In the genomic region with DNA sequence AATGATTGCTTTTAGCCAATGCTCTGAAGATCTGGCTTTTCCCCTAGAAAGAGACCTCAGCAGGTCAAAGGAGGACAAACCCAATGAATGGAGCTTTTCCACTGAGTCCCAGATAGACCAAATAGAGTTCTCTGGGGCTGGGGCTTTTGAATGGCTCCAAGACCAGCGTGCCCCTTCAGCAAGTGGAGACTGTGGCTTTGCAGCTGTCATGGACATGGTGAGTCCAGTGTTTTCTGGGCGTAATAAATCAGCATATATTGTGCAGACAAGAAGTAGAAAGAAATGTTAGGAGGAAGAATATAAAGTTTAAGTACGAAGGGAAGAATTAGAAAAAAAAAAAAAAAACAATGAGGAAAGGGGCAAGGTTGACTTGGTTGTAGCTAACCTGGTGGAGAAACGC, we compare ENCODE assay signal across 2 cellular contexts.
A peak's percentile ranks its signal among the peaks of the same experiment; 100 is the strongest.
TF ChIP-seq lines count a peak whose summit lies in the region.

No MANE protein-coding gene starts in this region.

TF ChIP-seq in GM23338, 12 proteins besides CTCF, POLR2A, EP300 and RAD21:
- TF ChIP-seq ZNF114 (CRISPR knock-in tag; IDR thresholded peaks at IDR 0.05) (no peak), CREB1 (CRISPR knock-in tag; IDR thresholded peaks at IDR 0.05; ENCODE audit: low read depth) (no peak), EZH2phosphoT487 (IDR thresholded peaks at IDR 0.05; ENCODE audit: unreplicated experiment) (no peak), JUNB (IDR thresholded peaks at IDR 0.05; ENCODE audit: unreplicated experiment) (no peak), EZH2 (IDR thresholded peaks at IDR 0.05; ENCODE audit: low read depth, unreplicated experiment) (peak; percentile 79)

TF ChIP-seq in SK-N-SH, 30 proteins besides CTCF, POLR2A, EP300 and RAD21:
- TF ChIP-seq POLR2AphosphoS5 (IDR thresholded peaks at IDR 0.05; ENCODE audit: low read depth, low read length) (no peak), RCOR1 (IDR thresholded peaks at IDR 0.05; ENCODE audit: low read length) (no peak), EZH2phosphoT487 (IDR thresholded peaks at IDR 0.05; ENCODE audit: borderline replicate concordance, low read depth) (no peak), JUND (IDR thresholded peaks at IDR 0.05) (no peak), GATA2 (CRISPR knock-in tag; IDR thresholded peaks at IDR 0.05) (no peak), NRF1 (IDR thresholded peaks at IDR 0.05; ENCODE audit: low read depth, low read length) (no peak), TEAD4 (IDR thresholded peaks at IDR 0.05; ENCODE audit: borderline replicate concordance, insufficient read depth) (no peak), TAF1 (IDR thresholded peaks at IDR 0.05; ENCODE audit: borderline replicate concordance, low read depth, low read length) (no peak), SIN3A (IDR thresholded peaks at IDR 0.05; ENCODE audit: borderline replicate concordance, low read depth, low read length) (no peak)
- TF ChIP-seq, protein P1, sequence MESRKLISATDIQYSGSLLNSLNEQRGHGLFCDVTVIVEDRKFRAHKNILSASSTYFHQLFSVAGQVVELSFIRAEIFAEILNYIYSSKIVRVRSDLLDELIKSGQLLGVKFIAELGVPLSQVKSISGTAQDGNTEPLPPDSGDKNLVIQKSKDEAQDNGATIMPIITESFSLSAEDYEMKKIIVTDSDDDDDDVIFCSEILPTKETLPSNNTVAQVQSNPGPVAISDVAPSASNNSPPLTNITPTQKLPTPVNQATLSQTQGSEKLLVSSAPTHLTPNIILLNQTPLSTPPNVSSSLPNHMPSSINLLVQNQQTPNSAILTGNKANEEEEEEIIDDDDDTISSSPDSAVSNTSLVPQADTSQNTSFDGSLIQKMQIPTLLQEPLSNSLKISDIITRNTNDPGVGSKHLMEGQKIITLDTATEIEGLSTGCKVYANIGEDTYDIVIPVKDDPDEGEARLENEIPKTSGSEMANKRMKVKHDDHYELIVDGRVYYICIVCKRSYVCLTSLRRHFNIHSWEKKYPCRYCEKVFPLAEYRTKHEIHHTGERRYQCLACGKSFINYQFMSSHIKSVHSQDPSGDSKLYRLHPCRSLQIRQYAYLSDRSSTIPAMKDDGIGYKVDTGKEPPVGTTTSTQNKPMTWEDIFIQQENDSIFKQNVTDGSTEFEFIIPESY (IDR thresholded peaks at IDR 0.05; ENCODE audit: borderline replicate concordance, low read depth) = no peak
- TF ChIP-seq, protein P2, sequence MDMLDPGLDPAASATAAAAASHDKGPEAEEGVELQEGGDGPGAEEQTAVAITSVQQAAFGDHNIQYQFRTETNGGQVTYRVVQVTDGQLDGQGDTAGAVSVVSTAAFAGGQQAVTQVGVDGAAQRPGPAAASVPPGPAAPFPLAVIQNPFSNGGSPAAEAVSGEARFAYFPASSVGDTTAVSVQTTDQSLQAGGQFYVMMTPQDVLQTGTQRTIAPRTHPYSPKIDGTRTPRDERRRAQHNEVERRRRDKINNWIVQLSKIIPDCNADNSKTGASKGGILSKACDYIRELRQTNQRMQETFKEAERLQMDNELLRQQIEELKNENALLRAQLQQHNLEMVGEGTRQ (IDR thresholded peaks at IDR 0.05; ENCODE audit: borderline replicate concordance, low read depth, low read length) = no peak
TF ChIP-seq in SK-N-SH: peak in this region for 0.
